Comparison of ENCODE assay signal across 27 cellular contexts in genomic region chr20:1637226-1637625, GRCh38. TPM values are rescaled to one million over a fixed set of nuclear protein-coding genes. Genes with fewer than 3 reads are reported as not detected.
"Had no signal": no experiment of that assay in that cellular context is flagged by ENCODE, and none has a peak within 500 bp of the region (broad histone marks: within the 10 kb centered on the region; RNA-seq: fewer than 3 reads in every experiment).

No MANE protein-coding gene starts in this region.

- ATAC-seq: activated CD4-positive, alpha-beta T cell treated with anti-CD3 and anti-CD28 coated beads for 36 hours; foreskin keratinocyte; psoas muscle; right cardiac atrium; stimulated activated naive CD8-positive, alpha-beta T cell treated with anti-CD3 and anti-CD28 coated beads, Interleukin-15, Interleukin-2, amounts not matched to agents 100 U/mL and 50 U/mL, for 24 hours had no signal

- H3K9me3 Mint-ChIP-seq: activated B cell treated with CpG ODN at 0.5 μM for 24 hours; T-helper 1 cell treated with Interleukin-12 subunit alpha and Interleukin-12 subunit beta and Interleukin-4 antibody, amounts not matched to agents 30 μg/mL and 1 μg/mL, for 36 hours had no signal

- H3K4me1 ChIP-seq: breast epithelium, colonic mucosa, foreskin keratinocyte, psoas muscle, thyroid gland, upper lobe of right lung had no signal

- H3K36me3 ChIP-seq: breast epithelium, colonic mucosa, neutrophil, ovary, thyroid gland, upper lobe of right lung had no signal

- H3K4me3 Mint-ChIP-seq: activated B cell treated with CpG ODN at 0.5 μM for 24 hours; activated CD4-positive, alpha-beta T cell treated with anti-CD3 and anti-CD28 coated beads for 36 hours; central memory CD8-positive, alpha-beta T cell; nephron; T-helper 1 cell treated with Interleukin-12 subunit alpha and Interleukin-12 subunit beta and Interleukin-4 antibody, amounts not matched to agents 30 μg/mL and 1 μg/mL, for 36 hours had no signal

- H3K9me3 ChIP-seq: colonic mucosa, neutrophil, ovary, thyroid gland, upper lobe of right lung had no signal

- H3K27ac Mint-ChIP-seq: activated B cell treated with CpG ODN at 0.5 μM for 24 hours; nephron; T-helper 1 cell treated with Interleukin-12 subunit alpha and Interleukin-12 subunit beta and Interleukin-4 antibody, amounts not matched to agents 30 μg/mL and 1 μg/mL, for 36 hours had no signal

- H3K4me1 Mint-ChIP-seq: activated B cell treated with CpG ODN at 0.5 μM for 24 hours, nephron had no signal

- H3K4me3 ChIP-seq: breast epithelium, colonic mucosa, lung, ovary, psoas muscle, thyroid gland, upper lobe of right lung had no signal

- H3K27me3 ChIP-seq: breast epithelium, colonic mucosa, neutrophil, ovary, thyroid gland, upper lobe of right lung had no signal

- DNase-seq: activated B cell treated with CpG ODN at 0.5 μM for 24 hours; activated CD4-positive, alpha-beta T cell treated with anti-CD3 and anti-CD28 coated beads for 36 hours; activated CD4-positive, alpha-beta T cell treated with anti-CD3 and anti-CD28 coated beads, Interleukin-2, amount 50 U/mL, for 4 hours; activated effector memory CD4-positive, alpha-beta T cell treated with anti-CD3 and anti-CD28 coated beads, Interleukin-2, amount 50 U/mL, for 16 hours; activated naive CD4-positive, alpha-beta T cell treated with anti-CD3 and anti-CD28 coated beads, Interleukin-2, amount 50 U/mL, for 16 hours; colonic mucosa; erythroblast; foreskin keratinocyte; midbrain; ovary; psoas muscle; right cardiac atrium; stimulated activated CD4-positive, alpha-beta T cell treated with anti-CD3 and anti-CD28 coated beads, Interleukin-12 subunit alpha, Interleukin-12 subunit beta, amount 100 ng/mL, for 4 hours; stimulated activated CD4-positive, alpha-beta T cell treated with anti-CD3 and anti-CD28 coated beads, Interleukin-4, amount 100 ng/mL, for 4 hours; stimulated activated naive CD8-positive, alpha-beta T cell treated with anti-CD3 and anti-CD28 coated beads, Interleukin-15, Interleukin-2, amounts not matched to agents 100 U/mL and 50 U/mL, for 24 hours; T1000; thyroid gland; upper lobe of right lung had no signal

- H3K27ac ChIP-seq: breast epithelium, colonic mucosa, foreskin keratinocyte, neutrophil, ovary, psoas muscle, thyroid gland, upper lobe of right lung had no signal

- H3K27me3 Mint-ChIP-seq: activated B cell treated with CpG ODN at 0.5 μM for 24 hours; activated CD4-positive, alpha-beta T cell treated with anti-CD3 and anti-CD28 coated beads for 36 hours; central memory CD8-positive, alpha-beta T cell had no signal

RNA-seq across cellular contexts. Expression of gene SIRPG, which starts 20.4 kb away (rescaled TPM):
- total RNA-seq: activated B cell treated with CpG ODN at 0.5 μM for 24 hours, breast epithelium, foreskin keratinocyte, glomerular endothelial cell, left lobe of liver, subcutaneous adipose tissue, thyroid gland had no signal
